ENCODE assay signal across 19 cellular contexts in genomic region chr10:100537475-100537874, GRCh38. TPM values are rescaled to one million over a fixed set of nuclear protein-coding genes. Genes with fewer than 3 reads are reported as not detected.
DNase-seq lines count a peak whose midpoint lies in the region; ATAC-seq and TF ChIP-seq lines count a peak whose summit lies in the region.
"Had no signal": no experiment of that assay in that cellular context is flagged by ENCODE, and none has a peak within 500 bp of the region (broad histone marks: within the 10 kb centered on the region; RNA-seq: fewer than 3 reads in every experiment).

No MANE protein-coding gene starts in this region.

- H3K79me2 ChIP-seq in SK-N-SH (ENCODE audit: insufficient read depth): peaks cover 56% of the 10 kb centered on the region

- peak overlapping the region; percentile 27 for H3K4me3 Mint-ChIP-seq in CD8-positive, alpha-beta T cell
- H3K4me3 Mint-ChIP-seq in T-helper 17 cell: peak overlapping the region; percentile 61

- no peak for ATAC-seq in SK-N-SH treated with all-trans-retinoic acid at 6 μM for 48 hours
- ATAC-seq in CD8-positive, alpha-beta T cell: no peak
- ATAC-seq in T-helper 17 cell: no peak
- ATAC-seq in heart left ventricle: no peak
- ATAC-seq: activated CD4-positive, CD25-positive, alpha-beta regulatory T cell treated with anti-CD3 and anti-CD28 coated beads, Interleukin-2, amount 50 U/mL, for 24 hours; body of pancreas; naive thymus-derived CD8-positive, alpha-beta T cell; Right ventricle myocardium inferior had no signal

- H3K27me3 ChIP-seq in SK-N-SH (ENCODE audit: insufficient read depth): no peaks in the 10 kb centered on the region
- no peaks in the 10 kb centered on the region for H3K27me3 ChIP-seq in CD8-positive, alpha-beta T cell (ENCODE audit: insufficient read depth, low read length)
- no peaks in the 10 kb centered on the region for H3K27me3 ChIP-seq in mesenchymal stem cell (ENCODE audit: control insufficient read depth in 1 of 2, insufficient read depth in 1 of 2, low read length in 2 of 2)
- no peaks in the 10 kb centered on the region for H3K27me3 ChIP-seq in heart left ventricle
- no peaks in the 10 kb centered on the region for H3K27me3 ChIP-seq in A673 (replicated peaks; ENCODE audit: insufficient read depth, low read depth, low read length, poor library complexity)
- H3K27me3 ChIP-seq: body of pancreas, stomach had no signal

- H3K4me3 ChIP-seq in SK-N-SH (ENCODE audit: low read depth in 2 of 2, low read length in 1 of 2) (peak overlapping the region; percentile 1 to 19; a peak in 1 of 4 replicates), mesenchymal stem cell (ENCODE audit: insufficient read depth in 1 of 2, low read depth in 1 of 2, low read length in 2 of 2) (peak overlapping the region in 1 of 2 experiments; percentile 94), heart left ventricle (no peak overlapping the region), A673 (ENCODE audit: low read depth, low read length, poor library complexity, severe bottlenecking) (no peak overlapping the region)
- no peak overlapping the region for H3K4me3 ChIP-seq in CD8-positive, alpha-beta T cell (ENCODE audit: low read depth, low read length)
- H3K4me3 ChIP-seq: body of pancreas had no signal

- no peak overlapping the region for H2BK120ac ChIP-seq in mesenchymal stem cell (ENCODE audit: low read depth, low read length)

- H4K91ac ChIP-seq in mesenchymal stem cell (ENCODE audit: low read length): no peak overlapping the region

- no peak overlapping the region for H3K18ac ChIP-seq in mesenchymal stem cell (ENCODE audit: low read depth in 1 of 2, low read length in 2 of 2)

- peaks cover 9% of the 10 kb centered on the region; the same call in 1 of the 2 replicates for H4K20me1 ChIP-seq in SK-N-SH (ENCODE audit: insufficient read depth)

- TF ChIP-seq EP300 in SK-N-SH (IDR thresholded peaks at IDR 0.05; ENCODE audit: borderline replicate concordance in 1 of 2, low read depth in 1 of 2, low read length in 1 of 2): no peak

- no peaks in the 10 kb centered on the region for H3F3A ChIP-seq in SK-N-SH (replicated peaks; ENCODE audit: insufficient read depth)

- intact Hi-C loops in CD8-positive, alpha-beta T cell (cut with DNase I, micrococcal nuclease): loop anchor here (5.0 to 10.0 kb wide), 10 partner anchors 250 to 1967 kb away; partner anchors contain the start of genes ACTR1A (in 1 of the 2), BLOC1S2 (in 1 of the 2), BTRC (in 1 of the 2) and COX15 (in 1 of the 2)
- intact Hi-C loops in heart left ventricle (cut with DNase I) (no loop called here), A673 (cut with micrococcal nuclease; ENCODE audit: unreplicated experiment) (no loop called here)

- TF ChIP-seq CTCF in SK-N-SH (IDR thresholded peaks at IDR 0.05) (no peak), heart left ventricle (IDR thresholded peaks at IDR 0.05) (no peak), A673 (conservative IDR thresholded peaks at IDR 0.05; ENCODE audit: low read depth, low read length) (no peak)
- no peak for TF ChIP-seq CTCF in CD8-positive, alpha-beta T cell (IDR thresholded peaks at IDR 0.05)

- POLR2A ChIA-PET in SK-N-SH (lab: Yijun Ruan, JAX) (no interaction called here), A673 (lab: Charles Lee; ENCODE audit: low non-redundant PET) (no interaction called here)
- POLR2A ChIA-PET in CD8-positive, alpha-beta T cell (lab: Charles Lee): no interaction called here

- H3K27ac ChIP-seq in SK-N-SH (ENCODE audit: low read depth in 2 of 2, low read length in 1 of 2) (no peak overlapping the region), mesenchymal stem cell (ENCODE audit: low read length, poor library complexity, severe bottlenecking) (no peak overlapping the region), heart left ventricle (no peak overlapping the region), A673 (ENCODE audit: low read depth, low read length, poor library complexity, severe bottlenecking) (no peak overlapping the region)
- H3K27ac ChIP-seq in CD8-positive, alpha-beta T cell (ENCODE audit: low read depth, low read length): no peak overlapping the region
- H3K27ac ChIP-seq: 22Rv1, body of pancreas, stomach had no signal

- H4K8ac ChIP-seq in mesenchymal stem cell (ENCODE audit: low read length): no peak overlapping the region

- H3K23ac ChIP-seq in mesenchymal stem cell (ENCODE audit: low read length in 2 of 2): no peak overlapping the region

- no TSS peak for BruUV-seq in A673 (replicated peaks; lab: Mats Ljungman, UMichigan)

- no peak for DNase-seq in SK-N-SH
- no peak for DNase-seq in CD8-positive, alpha-beta T cell
- no peak for DNase-seq in T-helper 17 cell
- DNase-seq in mesenchymal stem cell: no peak
- no peak for DNase-seq in heart left ventricle
- DNase-seq in cerebellar cortex (ENCODE audit: low spot score): no peak
- no peak for DNase-seq in A673 (ENCODE audit: low spot score)
- DNase-seq: activated CD8-positive, alpha-beta memory T cell treated with anti-CD3 and anti-CD28 coated beads, Interleukin-2, amount 50 U/mL, for 48 hours; activated naive CD4-positive, alpha-beta T cell; body of pancreas; dermis blood vessel endothelial cell; naive thymus-derived CD8-positive, alpha-beta T cell; NCI-H187 treated with DMSO at 0.1 percent for 48 hours; NCI-H446; stomach had no signal

- no peak overlapping the region for H3K27ac Mint-ChIP-seq in CD8-positive, alpha-beta T cell
- H3K27ac Mint-ChIP-seq in T-helper 17 cell: no peak overlapping the region

- H3K9ac ChIP-seq in SK-N-SH: no peak overlapping the region
- H3K9ac ChIP-seq in mesenchymal stem cell (ENCODE audit: low read length): peak overlapping the region; percentile 89

- H3K36me3 ChIP-seq in SK-N-SH (replicated peaks in 1 of 2; ENCODE audit: control insufficient read depth in 1 of 2, insufficient read depth in 2 of 2, low read length in 1 of 2) (peaks cover 29 to 39% of the 10 kb centered on the region in 2 experiments), mesenchymal stem cell (ENCODE audit: control insufficient read depth in 1 of 2, insufficient read depth in 2 of 2, low read depth in 1 of 2, low read length in 2 of 2) (peaks cover 19 to 45% of the 10 kb centered on the region in 2 experiments), heart left ventricle (peaks cover 0 to 54% (median 47%) of the 10 kb centered on the region in 9 donors), A673 (ENCODE audit: insufficient read depth, low read length, poor library complexity, severe bottlenecking) (peaks cover 37% of the 10 kb centered on the region)
- peaks cover 17% of the 10 kb centered on the region for H3K36me3 ChIP-seq in CD8-positive, alpha-beta T cell (ENCODE audit: insufficient read depth, low read length)

- peak overlapping the region; percentile 79 for H3K4me2 ChIP-seq in SK-N-SH
- H3K4me2 ChIP-seq in mesenchymal stem cell (ENCODE audit: low read length, poor library complexity, severe bottlenecking): peak overlapping the region; percentile 25

- CTCF ChIA-PET in SK-N-SH (lab: Yijun Ruan, JAX) (interaction anchor here (1.6 to 2.2 kb wide), 3 partner anchors 19 to 335 kb away, joined by 4 to 7 read pairs (median 4); no protein-coding TSS in a partner anchor), A673 (lab: Charles Lee) (no interaction called here)
- CTCF ChIA-PET in CD8-positive, alpha-beta T cell (lab: Charles Lee): interaction anchor here (1.0 to 1.4 kb wide), 2 partner anchors 18 to 19 kb away, joined by 3 read pairs; no protein-coding TSS in a partner anchor

- no peak for TF ChIP-seq POLR2A in heart left ventricle (IDR thresholded peaks at IDR 0.05)

- WGBS in SK-N-SH (ENCODE audit: low lambda C conversion rate): 95% methylated on average over 4 of the region's 4 CpGs
- 98% methylated on average over 4 of the region's 4 CpGs for WGBS in mesenchymal stem cell
- WGBS in heart left ventricle, 4 donors: 79 to 84% (median 81%) methylated on average over 4 of the region's 4 CpGs

- H3K79me1 ChIP-seq in mesenchymal stem cell (replicated peaks; ENCODE audit: low read length, poor library complexity, severe bottlenecking): peaks cover 27% of the 10 kb centered on the region

- H2BK5ac ChIP-seq in mesenchymal stem cell (ENCODE audit: low read depth, low read length, poor library complexity, severe bottlenecking): no peak overlapping the region

- no peak overlapping the region for H3K4ac ChIP-seq in mesenchymal stem cell (ENCODE audit: low read depth in 1 of 2, low read length in 2 of 2)

- H3K9me2 ChIP-seq in SK-N-SH: no peaks in the 10 kb centered on the region

- no peaks in the 10 kb centered on the region for H3K9me3 Mint-ChIP-seq in CD8-positive, alpha-beta T cell
- H3K9me3 Mint-ChIP-seq: naive thymus-derived CD8-positive, alpha-beta T cell had no signal

- H3K9me3 ChIP-seq in SK-N-SH (no peaks in the 10 kb centered on the region), T-helper 17 cell (ENCODE audit: control insufficient read depth, low read length, poor library complexity, severe bottlenecking) (no peaks in the 10 kb centered on the region), mesenchymal stem cell (ENCODE audit: control insufficient read depth, low read length) (no peaks in the 10 kb centered on the region), heart left ventricle (no peaks in the 10 kb centered on the region), A673 (ENCODE audit: low read depth, low read length, poor library complexity, severe bottlenecking) (no peaks in the 10 kb centered on the region)
- no peaks in the 10 kb centered on the region for H3K9me3 ChIP-seq in CD8-positive, alpha-beta T cell (ENCODE audit: low read length)
- H3K9me3 ChIP-seq: body of pancreas, stomach had no signal

- H3K36me3 Mint-ChIP-seq in CD8-positive, alpha-beta T cell: peaks cover 44% of the 10 kb centered on the region
- H3K36me3 Mint-ChIP-seq in T-helper 17 cell (ENCODE audit: low read depth): peaks cover 5% of the 10 kb centered on the region

- H3K4me1 ChIP-seq in SK-N-SH (ENCODE audit: control insufficient read depth in 1 of 2, insufficient read depth in 2 of 2, low read depth in 1 of 2, low read length in 1 of 2) (peaks cover 9% of the 10 kb centered on the region in 2 experiments; a peak in 3 of 4 replicates), mesenchymal stem cell (ENCODE audit: control insufficient read depth, insufficient read depth, low read depth, low read length) (peaks cover 4% of the 10 kb centered on the region), heart left ventricle (peaks cover 3 to 31% (median 25%) of the 10 kb centered on the region in 12 donors), A673 (ENCODE audit: insufficient read depth, low read length, poor library complexity, severe bottlenecking) (peaks cover 13% of the 10 kb centered on the region)
- peaks cover 29% of the 10 kb centered on the region for H3K4me1 ChIP-seq in CD8-positive, alpha-beta T cell (ENCODE audit: insufficient read depth, low read length)

- no peak for TF ChIP-seq RAD21 in SK-N-SH (IDR thresholded peaks at IDR 0.05; ENCODE audit: low read length)

- H2AFZ ChIP-seq in SK-N-SH (ENCODE audit: low read depth) (no peak overlapping the region), mesenchymal stem cell (ENCODE audit: low read depth, low read length) (no peak overlapping the region)

- no peak overlapping the region for H2AK5ac ChIP-seq in mesenchymal stem cell (ENCODE audit: low read length, severe bottlenecking)

- peaks cover 19% of the 10 kb centered on the region for H3K4me1 Mint-ChIP-seq in CD8-positive, alpha-beta T cell (ENCODE audit: low read depth)
- peaks cover 8% of the 10 kb centered on the region for H3K4me1 Mint-ChIP-seq in T-helper 17 cell

- no peak overlapping the region for H3K14ac ChIP-seq in mesenchymal stem cell (ENCODE audit: low read length in 2 of 2)

- no peak overlapping the region for H2BK12ac ChIP-seq in mesenchymal stem cell (ENCODE audit: low read length in 2 of 2)

- H3K27me3 Mint-ChIP-seq in CD8-positive, alpha-beta T cell (ENCODE audit: low read depth): no peaks in the 10 kb centered on the region
- H3K27me3 Mint-ChIP-seq in T-helper 17 cell: no peaks in the 10 kb centered on the region
- H3K27me3 Mint-ChIP-seq: naive thymus-derived CD8-positive, alpha-beta T cell had no signal

- no peak overlapping the region for H2BK15ac ChIP-seq in mesenchymal stem cell (ENCODE audit: low read depth, poor library complexity, severe bottlenecking)

RNA-seq across cellular contexts. Expression of gene HIF1AN, which starts 1.7 kb away (rescaled TPM):
- polyA plus RNA-seq in SK-N-SH (2012; rRNA removed): 8.1 and 11.0 TPM in 2 replicates
- 8.0 and 10.1 TPM in 2 replicates for polyA plus RNA-seq in SK-N-SH (2012; cell fraction: cytosol; rRNA removed)
- polyA plus RNA-seq in SK-N-SH (2012; cell fraction: nucleus; rRNA removed): 13.2 and 20.0 TPM in 2 replicates
- 10 to 100 TPM; 28.0 to 31.2 TPM for total RNA-seq in CD8-positive, alpha-beta T cell
- 10 to 100 TPM; 38.8 to 45.9 TPM for total RNA-seq in T-helper 17 cell
- 20.0 TPM for polyA plus RNA-seq in mesenchymal stem cell (2013, experiment 1 of 2)
- 20.1 TPM for polyA plus RNA-seq in mesenchymal stem cell (2013, experiment 2 of 2)
- total RNA-seq in heart left ventricle: 10 to 100 TPM; 11.8 to 61.8 (median 47.1) TPM
- polyA plus RNA-seq in heart left ventricle: 10 to 100 TPM in 1 of 2 donors, 1 to 10 TPM in 1; 8.2 to 22.9 TPM
- total RNA-seq in A673 (2021): 49.0 and 57.6 TPM in 2 replicates

RNA-seq across cellular contexts. Expression of gene NDUFB8, which starts 7.8 kb away (rescaled TPM):
- 340 and 368 TPM in 2 replicates for polyA plus RNA-seq in SK-N-SH (2012; rRNA removed)
- polyA plus RNA-seq in SK-N-SH (2012; cell fraction: cytosol; rRNA removed): 246 and 295 TPM in 2 replicates
- 159 and 228 TPM in 2 replicates for polyA plus RNA-seq in SK-N-SH (2012; cell fraction: nucleus; rRNA removed)
- 100 to 1,000 TPM; 156 to 163 TPM for total RNA-seq in CD8-positive, alpha-beta T cell
- total RNA-seq in T-helper 17 cell: 100 to 1,000 TPM; 142 to 159 TPM
- 333 TPM for polyA plus RNA-seq in mesenchymal stem cell (2013, experiment 1 of 2)
- 343 TPM for polyA plus RNA-seq in mesenchymal stem cell (2013, experiment 2 of 2)
- total RNA-seq in heart left ventricle: 100 to 1,000 TPM; 264 to 637 (median 412) TPM
- polyA plus RNA-seq in heart left ventricle: 1,000 to 10,000 TPM in 1 of 2 donors, 100 to 1,000 TPM in 1; 623 to 1,192 TPM
- total RNA-seq in A673 (2021): 293 and 297 TPM in 2 replicates

RNA-seq across cellular contexts. Expression of gene SEC31B, which starts 17.8 kb away (rescaled TPM):
- polyA plus RNA-seq in SK-N-SH (2012; rRNA removed): 8.8 and 15.5 TPM in 2 replicates
- 1.3 and 1.4 TPM in 2 replicates for polyA plus RNA-seq in SK-N-SH (2012; cell fraction: cytosol; rRNA removed)
- 99.1 and 129 TPM in 2 replicates for polyA plus RNA-seq in SK-N-SH (2012; cell fraction: nucleus; rRNA removed)
- 10 to 100 TPM; 57.5 to 57.9 TPM for total RNA-seq in CD8-positive, alpha-beta T cell
- total RNA-seq in T-helper 17 cell: 10 to 100 TPM; 70.3 to 73.5 TPM
- polyA plus RNA-seq in mesenchymal stem cell (2013, experiment 1 of 2): 3.5 TPM
- polyA plus RNA-seq in mesenchymal stem cell (2013, experiment 2 of 2): 3.2 TPM
- 1 to 10 TPM; 5.4 to 9.6 (median 7.0) TPM for total RNA-seq in heart left ventricle
- polyA plus RNA-seq in heart left ventricle: 10 to 100 TPM in 1 of 2 donors, 1 to 10 TPM in 1; 1.9 to 11.5 TPM
- total RNA-seq in A673 (2021): 3.8 and 4.7 TPM in 2 replicates

Comparison
In these comparisons a context has a peak if more than half of its experiments do, and no peak if none do; other contexts are left out.
1. H3K4me3 ChIP-seq: peak in SK-N-SH (2 of 2); none in CD8-positive, alpha-beta T cell (single experiment), heart left ventricle (0 of 12) and A673 (single experiment).
2. RNA of gene SEC31B, which starts 17.8 kb away (total RNA-seq): 70.3 to 73.5 TPM in T-helper 17 cell and 57.5 to 57.9 TPM in CD8-positive, alpha-beta T cell; 5.4 to 9.6 TPM in heart left ventricle and 3.8 to 4.7 TPM in A673; every median in the first group is over 4 times any median in the second.
3. intact Hi-C loops: an anchor here in CD8-positive, alpha-beta T cell (5.0 to 10.0 kb wide); none called in heart left ventricle and A673.